25 cellular contexts compared by ENCODE assay signal in the genomic region with DNA sequence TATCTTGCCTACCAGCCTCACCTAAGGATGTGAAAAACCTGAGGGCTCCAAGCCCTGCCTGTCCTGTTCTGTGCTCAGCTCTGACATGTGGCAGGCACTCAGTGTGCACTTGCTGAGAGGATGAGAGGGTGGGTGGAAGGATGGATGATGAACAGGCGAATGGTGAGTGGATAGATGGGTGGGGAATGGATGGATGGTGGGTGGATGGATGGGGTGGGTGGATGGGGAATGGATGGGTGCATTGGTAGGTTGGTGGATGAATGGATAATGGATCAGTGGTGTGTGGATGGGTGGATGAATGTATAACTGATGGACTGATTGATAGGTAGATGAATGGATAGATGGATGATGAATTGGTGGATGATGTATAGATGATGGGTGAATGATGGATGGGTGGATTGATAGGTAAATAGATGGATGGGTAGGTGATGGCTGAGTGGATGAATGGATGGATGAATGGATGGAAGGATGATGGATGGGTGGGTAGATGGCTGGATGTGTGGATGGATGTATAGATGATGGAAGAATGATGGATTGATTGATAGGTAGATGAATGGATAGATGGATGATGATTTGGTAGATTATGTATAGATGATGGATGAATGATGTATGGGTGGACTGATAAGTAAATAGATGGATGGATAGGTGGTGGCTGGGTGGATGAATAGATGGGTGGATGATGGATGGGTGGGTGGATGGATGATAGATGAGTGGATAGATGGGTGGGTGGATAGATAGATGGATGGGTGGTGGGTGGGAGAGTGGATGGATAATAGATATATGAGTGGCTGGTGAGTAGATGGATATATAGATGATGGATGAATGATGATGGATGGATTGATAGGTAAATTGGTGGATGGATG.
"Had no signal": no experiment of that assay in that cellular context is flagged by ENCODE, and none has a peak within 500 bp of the region (broad histone marks: within the 10 kb centered on the region; RNA-seq: fewer than 3 reads in every experiment).

No MANE protein-coding gene starts in this region.

- H3K36me3 ChIP-seq: brain microvascular endothelial cell, esophagus muscularis mucosa, gastrocnemius medialis had no signal

- H3K4me1 ChIP-seq: foreskin keratinocyte, gastrocnemius medialis had no signal

- DNase-seq: activated CD4-positive, alpha-beta memory T cell treated with anti-CD3 and anti-CD28 coated beads, Interleukin-2, amount 10 ng/mL, durations not matched to agents 7 days and 5 days; activated CD4-positive, alpha-beta T cell treated with anti-CD3 and anti-CD28 coated beads for 36 hours; activated CD4-positive, alpha-beta T cell treated with anti-CD3 and anti-CD28 coated beads, Interleukin-2, amount 10 ng/mL, durations not matched to agents 24 days and 14 days; activated CD4-positive, CD25-positive, alpha-beta regulatory T cell; activated CD4-positive, CD25-positive, alpha-beta regulatory T cell treated with anti-CD3 and anti-CD28 coated beads, Interleukin-2, amount 50 U/mL, for 72 hours; activated CD8-positive, alpha-beta memory T cell treated with anti-CD3 and anti-CD28 coated beads, Interleukin-2, amount 50 U/mL, for 48 hours; activated gamma-delta T cell; activated naive CD4-positive, alpha-beta T cell treated with anti-CD3 and anti-CD28 coated beads, Interleukin-2, amount 50 U/mL, for 16 hours; activated naive CD4-positive, alpha-beta T cell treated with Interleukin-2 at 50 U/mL for 16 hours; activated T-cell treated with anti-CD3 and anti-CD28 coated beads for 4 hours; activated T-cell treated with anti-CD3 and anti-CD28 coated beads, Interleukin-2, amount 50 U/mL, for 24 hours; activated T-cell treated with anti-CD3 and anti-CD28 coated beads, Interleukin-2, amount 50 U/mL, for 72 hours; amniotic stem cell; anterior cingulate cortex; brain microvascular endothelial cell; effector memory CD4-positive, alpha-beta T cell; erythroblast; foreskin keratinocyte; gastrocnemius medialis; T-helper 2 cell had no signal

- H3K9me3 ChIP-seq: gastrocnemius medialis had no signal

- FAIRE-seq: astrocyte, bronchial epithelial cell had no signal

- H3K4me3 ChIP-seq: coronary artery, dorsolateral prefrontal cortex, esophagus muscularis mucosa, gastrocnemius medialis had no signal

- ATAC-seq: activated CD4-positive, alpha-beta T cell treated with anti-CD3 and anti-CD28 coated beads for 36 hours; activated T-cell treated with anti-CD3 and anti-CD28 coated beads, Interleukin-2, amount 50 U/mL, for 72 hours; foreskin keratinocyte; gastrocnemius medialis had no signal

- H3K27ac ChIP-seq: brain microvascular endothelial cell, coronary artery, dorsolateral prefrontal cortex, esophagus muscularis mucosa, foreskin keratinocyte, gastrocnemius medialis had no signal
